12 cellular contexts compared by ENCODE assay signal in genomic region chr20:36122931-36123288, GRCh38.
"Had no signal": no experiment of that assay in that cellular context is flagged by ENCODE, and none has a peak within 500 bp of the region (broad histone marks: within the 10 kb centered on the region; RNA-seq: fewer than 3 reads in every experiment).

No MANE protein-coding gene starts in this region.

- H3K27me3 ChIP-seq: foreskin keratinocyte had no signal

- H3K4me1 Mint-ChIP-seq: activated naive CD8-positive, alpha-beta T cell treated with anti-CD3 and anti-CD28 coated beads, Interleukin-2, amount 50 U/mL, for 24 hours had no signal

- H3K36me3 Mint-ChIP-seq: activated CD4-positive, alpha-beta memory T cell treated with anti-CD3 and anti-CD28 coated beads for 36 hours; memory B cell had no signal

- DNase-seq: activated CD4-positive, alpha-beta memory T cell treated with anti-CD3 and anti-CD28 coated beads for 36 hours; activated CD4-positive, alpha-beta T cell treated with anti-CD3 and anti-CD28 coated beads for 48 hours; activated effector memory CD4-positive, alpha-beta T cell treated with anti-CD3 and anti-CD28 coated beads, Interleukin-2, amount 50 U/mL, for 16 hours; activated naive CD4-positive, alpha-beta T cell treated with anti-CD3 and anti-CD28 coated beads, Interleukin-2, amount 50 U/mL, for 16 hours; activated naive CD8-positive, alpha-beta T cell treated with anti-CD3 and anti-CD28 coated beads, Interleukin-2, amount 50 U/mL, for 24 hours; effector CD4-positive, alpha-beta T cell; stimulated activated CD4-positive, alpha-beta T cell treated with anti-CD3 and anti-CD28 coated beads, Interleukin-4, amount 100 ng/mL, for 1 hour; stimulated activated naive CD4-positive, alpha-beta T cell had no signal

- H3K9me3 Mint-ChIP-seq: activated CD4-positive, alpha-beta memory T cell treated with anti-CD3 and anti-CD28 coated beads for 36 hours; activated naive CD8-positive, alpha-beta T cell treated with anti-CD3 and anti-CD28 coated beads, Interleukin-2, amount 50 U/mL, for 24 hours; dendritic cell treated with granulocyte-macrophage colony-stimulating factor and Interleukin-4, amounts not matched to agents 40 ng/mL and 50 ng/mL, for 4 days; memory B cell; T-helper 1 cell treated with Interleukin-12 subunit alpha and Interleukin-12 subunit beta and Interleukin-4 antibody, amounts not matched to agents 30 μg/mL and 1 μg/mL, for 36 hours had no signal

- H3K4me3 Mint-ChIP-seq: activated CD4-positive, alpha-beta memory T cell treated with anti-CD3 and anti-CD28 coated beads for 36 hours; activated naive CD8-positive, alpha-beta T cell treated with anti-CD3 and anti-CD28 coated beads, Interleukin-2, amount 50 U/mL, for 24 hours; dendritic cell treated with granulocyte-macrophage colony-stimulating factor and Interleukin-4, amounts not matched to agents 40 ng/mL and 50 ng/mL, for 4 days; memory B cell; T-helper 1 cell treated with Interleukin-12 subunit alpha and Interleukin-12 subunit beta and Interleukin-4 antibody, amounts not matched to agents 30 μg/mL and 1 μg/mL, for 36 hours had no signal

- H3K4me1 ChIP-seq: foreskin keratinocyte had no signal

- H3K27ac ChIP-seq: foreskin keratinocyte had no signal

- H3K27ac Mint-ChIP-seq: activated CD4-positive, alpha-beta memory T cell treated with anti-CD3 and anti-CD28 coated beads for 36 hours; activated naive CD8-positive, alpha-beta T cell treated with anti-CD3 and anti-CD28 coated beads, Interleukin-2, amount 50 U/mL, for 24 hours; dendritic cell treated with granulocyte-macrophage colony-stimulating factor and Interleukin-4, amounts not matched to agents 40 ng/mL and 50 ng/mL, for 4 days; memory B cell; T-helper 1 cell treated with Interleukin-12 subunit alpha and Interleukin-12 subunit beta and Interleukin-4 antibody, amounts not matched to agents 30 μg/mL and 1 μg/mL, for 36 hours had no signal

- ATAC-seq: activated naive CD8-positive, alpha-beta T cell treated with anti-CD3 and anti-CD28 coated beads, Interleukin-2, amount 50 U/mL, for 24 hours had no signal
